8 cellular contexts compared by ENCODE assay signal in genomic region chr5:140356878-140357730, GRCh38. TPM values are rescaled to one million over a fixed set of nuclear protein-coding genes. Genes with fewer than 3 reads are reported as not detected.
DNase-seq lines count a peak whose midpoint lies in the region; ATAC-seq, FAIRE-seq and TF ChIP-seq lines count a peak whose summit lies in the region.

No MANE protein-coding gene starts in this region.

- 29% methylated on average over 7 of the region's 10 CpGs for WGBS in HepG2 (ENCODE audit: low lambda C conversion rate)
- WGBS in right lobe of liver (ENCODE audit: insufficient coverage, low coverage, low lambda C conversion rate, missing lambda C conversion rate) = 18% methylated on average over 5 of the region's 10 CpGs
- 36 to 40% methylated on average over 10 of the region's 10 CpGs for WGBS in thyroid gland, 2 donors

- H4K20me1 ChIP-seq in HepG2 (ENCODE audit: insufficient read depth, low read length) (no peaks in the 10 kb centered on the region), Karpas-422 (ENCODE audit: insufficient read depth, low read depth, low read length) (no peaks in the 10 kb centered on the region)

- FAIRE-seq in HepG2 (lab: Jason Lieb, UNC) = no peak

- no TSS peak for BruUV-seq in HepG2 (replicated peaks; lab: Mats Ljungman, UMichigan)

- H3K9me2 ChIP-seq in Karpas-422 (replicated peaks; ENCODE audit: insufficient read depth, low read length) = no peaks in the 10 kb centered on the region

- H3K4me3 ChIP-seq in HepG2 (replicated peaks in 1 of 3; ENCODE audit: insufficient read depth in 1 of 3, low read depth in 2 of 3, low read length in 3 of 3) (peak overlapping the region in 1 of 3 experiments; percentile 58; a peak in 1 of 6 replicates), right lobe of liver (no peak overlapping the region), Karpas-422 (ENCODE audit: low read length) (no peak overlapping the region), vagina (no peak overlapping the region), thyroid gland (replicated peaks in 1 of 3) (no peak overlapping the region), H7 (ENCODE audit: insufficient read depth, low read depth, low read length) (no peak overlapping the region)

- H3K9ac ChIP-seq in HepG2 (ENCODE audit: insufficient read depth, low read depth, low read length) (no peak overlapping the region), Karpas-422 (ENCODE audit: low read length) (peak overlapping the region; percentile 34; the same call in 1 of the 2 replicates)

- POLR2A ChIA-PET in HepG2 (lab: Yijun Ruan, JAX) = no interaction called here

- ATAC-seq in HepG2 (no peak), right lobe of liver (no peak)

- H3K27ac ChIP-seq in HepG2 (ENCODE audit: extremely low read length, insufficient read depth, low read length) (no peak overlapping the region), right lobe of liver (no peak overlapping the region), Karpas-422 (ENCODE audit: low read length) (no peak overlapping the region), vagina (peak overlapping the region; percentile 4), thyroid gland (no peak overlapping the region)

- H3K4me1 ChIP-seq in HepG2 (ENCODE audit: insufficient read depth, low read length) = peaks cover 35% of the 10 kb centered on the region
- H3K4me1 ChIP-seq in right lobe of liver = no peaks in the 10 kb centered on the region
- peaks cover 3% of the 10 kb centered on the region for H3K4me1 ChIP-seq in Karpas-422 (ENCODE audit: low read length)
- peaks cover 15% of the 10 kb centered on the region for H3K4me1 ChIP-seq in vagina
- H3K4me1 ChIP-seq in thyroid gland = peaks cover 0 to 10% of the 10 kb centered on the region in 2 donors

- TF ChIP-seq POLR2A in HepG2 (IDR thresholded peaks at IDR 0.05; ENCODE audit: insufficient read depth in 1 of 2, low read depth in 2 of 2, low read length in 2 of 2) = no peak
- no peak for TF ChIP-seq POLR2A in right lobe of liver (IDR thresholded peaks at IDR 0.05)
- TF ChIP-seq POLR2A in vagina (IDR thresholded peaks at IDR 0.05) = no peak
- no peak for TF ChIP-seq POLR2A in thyroid gland (IDR thresholded peaks at IDR 0.05)

- H3K4me2 ChIP-seq in HepG2 (ENCODE audit: low read depth, low read length) (peak overlapping the region; percentile 75), Karpas-422 (ENCODE audit: low read depth, low read length, poor library complexity, severe bottlenecking) (no peak overlapping the region)

- TF ChIP-seq CTCF in HepG2 (CRISPR knock-in tag; IDR thresholded peaks at IDR 0.05) (no peak), right lobe of liver (IDR thresholded peaks at IDR 0.05) (no peak), vagina (IDR thresholded peaks at IDR 0.05) (no peak), thyroid gland (IDR thresholded peaks at IDR 0.05) (no peak)

- H3K36me3 ChIP-seq in HepG2 (replicated peaks in 1 of 2; ENCODE audit: control insufficient read depth in 1 of 2, insufficient read depth in 2 of 2, low read length in 2 of 2) (no peaks in the 10 kb centered on the region), right lobe of liver (no peaks in the 10 kb centered on the region), Karpas-422 (ENCODE audit: insufficient read depth, low read length) (no peaks in the 10 kb centered on the region), vagina (no peaks in the 10 kb centered on the region), thyroid gland (no peaks in the 10 kb centered on the region), H7 (replicated peaks; ENCODE audit: control insufficient read depth, insufficient read depth, low read length) (no peaks in the 10 kb centered on the region)

- intact Hi-C loops in HepG2 (cut with micrococcal nuclease; ENCODE audit: unreplicated experiment) = loop anchor here (1.0 kb wide), 1 partner anchor 113 kb away; no protein-coding TSS in a partner anchor
- intact Hi-C loops in right lobe of liver (cut with DNase I) = loop anchor here in 1 of 2 donors (5.0 kb wide), 1 partner anchor 115 kb away; no protein-coding TSS in a partner anchor
- intact Hi-C loops in cardiac septum (cut with DNase I) = loop anchor here (10.0 kb wide), 1 partner anchor 282 kb away; no protein-coding TSS in a partner anchor
- intact Hi-C loops in vagina (cut with DNase I) = no loop called here
- intact Hi-C loops in thyroid gland (cut with DNase I) = loop anchor here (10.0 kb wide), 2 partner anchors 192 to 282 kb away; no protein-coding TSS in a partner anchor

- CTCF ChIA-PET in HepG2 (lab: Yijun Ruan, JAX; ENCODE audit: low intra/inter-chr PET ratio, low total read pairs) = interaction anchor here (0.6 to 2.8 kb wide), 5 partner anchors 10 to 117 kb away, joined by 3 to 31 read pairs (median 7); partner anchors contain the start of gene HBEGF

- no peak for TF ChIP-seq RAD21 in HepG2 (CRISPR knock-in tag; IDR thresholded peaks at IDR 0.05)

- H3K9me3 ChIP-seq in HepG2 (ENCODE audit: low read length) (no peaks in the 10 kb centered on the region), right lobe of liver (no peaks in the 10 kb centered on the region), Karpas-422 (ENCODE audit: low read length) (no peaks in the 10 kb centered on the region), vagina (no peaks in the 10 kb centered on the region), thyroid gland (no peaks in the 10 kb centered on the region)

- H3K79me2 ChIP-seq in HepG2 (ENCODE audit: insufficient read depth, low read length) (no peaks in the 10 kb centered on the region), Karpas-422 (ENCODE audit: low read length) (no peaks in the 10 kb centered on the region)

- H2AFZ ChIP-seq in HepG2 (ENCODE audit: low read length) (no peak overlapping the region), Karpas-422 (ENCODE audit: low read length) (peak overlapping the region; percentile 64)

- H3K27me3 ChIP-seq in HepG2 (ENCODE audit: control insufficient read depth in 1 of 2, insufficient read depth in 2 of 2, low read length in 2 of 2) = no peaks in the 10 kb centered on the region
- H3K27me3 ChIP-seq in right lobe of liver = no peaks in the 10 kb centered on the region
- no peaks in the 10 kb centered on the region for H3K27me3 ChIP-seq in Karpas-422 (ENCODE audit: low read length)
- no peaks in the 10 kb centered on the region for H3K27me3 ChIP-seq in vagina
- H3K27me3 ChIP-seq in thyroid gland = no peaks in the 10 kb centered on the region
- H3K27me3 ChIP-seq in H7 (ENCODE audit: control insufficient read depth, insufficient read depth, low read length) = no peaks in the 10 kb centered on the region

- TF ChIP-seq EP300 in HepG2 (IDR thresholded peaks at IDR 0.05; ENCODE audit: low read depth in 2 of 2, low read length in 2 of 2) = no peak
- no peak for TF ChIP-seq EP300 in HepG2 (CRISPR knock-in tag; IDR thresholded peaks at IDR 0.05; ENCODE audit: borderline replicate concordance)

- in situ Hi-C loops in HepG2 (cut with HindIII; ENCODE audit: extremely low pct_ligation_motif_present, low pct_unique_long_range_greater_than_20kb) = no loop called here
- in situ Hi-C loops in G401 (cut with HindIII; ENCODE audit: low sequenced_read_pairs) = no loop called here

- DNase-seq in HepG2 (ENCODE audit: low spot score) (no peak), right lobe of liver (no peak), Karpas-422 (no peak), cardiac septum (ENCODE audit: low spot score) (peak; percentile 66), vagina (ENCODE audit: extremely low spot score in 2 of 2) (no peak), thyroid gland (no peak), H7 (no peak), G401 (ENCODE audit: low spot score) (no peak)

RNA-seq across cellular contexts. Expression of gene SLC4A9, which starts 2.9 kb away (rescaled TPM):
- total RNA-seq in HepG2 (2016; rRNA removed; fragmentation: Illumina TruSeq; extraction: Trizol) (not detected in 2 replicates), right lobe of liver (not detected), cardiac septum (0.19 TPM), vagina (0.25 TPM), thyroid gland (under 1 TPM in 3 of 4 donors, not detected in 1; 0.29 to 0.45 (median 0.29) TPM)
- not detected in 2 replicates for total RNA-seq in HepG2 (2016; cell fraction: cytosol; rRNA removed; fragmentation: Illumina TruSeq; extraction: Trizol; ENCODE audit: low read depth)
- not detected in 2 replicates for total RNA-seq in HepG2 (2016; cell fraction: insoluble cytoplasmic fraction; rRNA removed; fragmentation: Illumina TruSeq; extraction: Trizol)
- total RNA-seq in HepG2 (2016; cell fraction: membrane; rRNA removed; fragmentation: Illumina TruSeq; extraction: Trizol) = not detected in 2 replicates
- not detected in 2 replicates for total RNA-seq in HepG2 (2016; cell fraction: nucleus; rRNA removed; fragmentation: Illumina TruSeq; extraction: Trizol)
- 0.05 TPM in 1 of 2 replicates, not detected in the other for polyA plus RNA-seq in HepG2 (2011; rRNA removed)
- 0.01 TPM in 1 of 2 replicates, not detected in the other for polyA plus RNA-seq in HepG2 (2011; cell fraction: cytosol; rRNA removed)
- polyA plus RNA-seq in HepG2 (2011; cell fraction: nucleus; rRNA removed) = 0.10 and 0.40 TPM in 2 replicates
- not detected in 2 replicates for polyA plus RNA-seq in HepG2 (2012)
- polyA plus RNA-seq in HepG2 (2016; cell fraction: cytosol; fragmentation: Illumina TruSeq; extraction: Trizol; ENCODE audit: low read depth) = not detected in 2 replicates
- not detected in 2 replicates for polyA plus RNA-seq in HepG2 (2016; cell fraction: insoluble cytoplasmic fraction; fragmentation: Illumina TruSeq; extraction: Trizol; ENCODE audit: low read depth)
- polyA plus RNA-seq in HepG2 (2016; cell fraction: membrane; fragmentation: Illumina TruSeq; extraction: Trizol; ENCODE audit: low read depth) = not detected in 2 replicates
- not detected in 2 replicates for polyA plus RNA-seq in HepG2 (2016; cell fraction: nucleus; fragmentation: Illumina TruSeq; extraction: Trizol; ENCODE audit: insufficient read depth, low read depth)
- not detected in 2 replicates for polyA minus RNA-seq in HepG2 (2011; rRNA and poly(A)+ RNA removed; ENCODE audit: low replicate concordance)
- not detected in 2 replicates for polyA minus RNA-seq in HepG2 (2011; cell fraction: cytosol; rRNA and poly(A)+ RNA removed)
- 0.12 TPM in 1 of 2 replicates, not detected in the other for polyA minus RNA-seq in HepG2 (2011; cell fraction: nucleus; rRNA and poly(A)+ RNA removed)
- not detected in 2 replicates for total RNA-seq in Karpas-422 (2014; rRNA removed; shearing (Covaris generic); ENCODE audit: low replicate concordance)
- total RNA-seq in H7 (2014; rRNA removed; shearing (Covaris generic)) = 0.33 TPM in 1 of 2 replicates, not detected in the other
- total RNA-seq in G401 (2014; rRNA removed; shearing (Covaris generic)) = not detected in 2 replicates

RNA-seq across cellular contexts. Expression of gene HBEGF, which starts 10.7 kb away (rescaled TPM):
- total RNA-seq in HepG2 (2016; rRNA removed; fragmentation: Illumina TruSeq; extraction: Trizol) (0.77 and 1.7 TPM in 2 replicates), right lobe of liver (1 to 10 TPM in 2 of 6 experiments, under 1 TPM in 4; 0.42 to 1.8 (median 0.78) TPM), cardiac septum (73.9 TPM), vagina (16.2 TPM), thyroid gland (10 to 100 TPM in 3 of 4 donors, 1 to 10 TPM in 1; 5.8 to 13.0 (median 12.6) TPM)
- 0.20 and 0.26 TPM in 2 replicates for total RNA-seq in HepG2 (2016; cell fraction: cytosol; rRNA removed; fragmentation: Illumina TruSeq; extraction: Trizol; ENCODE audit: low read depth)
- 0.58 and 1.5 TPM in 2 replicates for total RNA-seq in HepG2 (2016; cell fraction: insoluble cytoplasmic fraction; rRNA removed; fragmentation: Illumina TruSeq; extraction: Trizol)
- 0.45 and 0.62 TPM in 2 replicates for total RNA-seq in HepG2 (2016; cell fraction: membrane; rRNA removed; fragmentation: Illumina TruSeq; extraction: Trizol)
- 1.3 and 2.3 TPM in 2 replicates for total RNA-seq in HepG2 (2016; cell fraction: nucleus; rRNA removed; fragmentation: Illumina TruSeq; extraction: Trizol)
- polyA plus RNA-seq in HepG2 (2011; rRNA removed) = 4.3 and 5.0 TPM in 2 replicates
- polyA plus RNA-seq in HepG2 (2011; cell fraction: cytosol; rRNA removed) = 3.5 and 3.7 TPM in 2 replicates
- 3.4 and 3.9 TPM in 2 replicates for polyA plus RNA-seq in HepG2 (2011; cell fraction: nucleus; rRNA removed)
- polyA plus RNA-seq in HepG2 (2012) = 1.4 and 3.0 TPM in 2 replicates
- polyA plus RNA-seq in HepG2 (2016; cell fraction: cytosol; fragmentation: Illumina TruSeq; extraction: Trizol; ENCODE audit: low read depth) = 0.14 and 0.17 TPM in 2 replicates
- polyA plus RNA-seq in HepG2 (2016; cell fraction: insoluble cytoplasmic fraction; fragmentation: Illumina TruSeq; extraction: Trizol; ENCODE audit: low read depth) = 0.79 and 0.88 TPM in 2 replicates
- 0.26 TPM in 2 replicates for polyA plus RNA-seq in HepG2 (2016; cell fraction: membrane; fragmentation: Illumina TruSeq; extraction: Trizol; ENCODE audit: low read depth)
- polyA plus RNA-seq in HepG2 (2016; cell fraction: nucleus; fragmentation: Illumina TruSeq; extraction: Trizol; ENCODE audit: insufficient read depth, low read depth) = 1.8 and 1.9 TPM in 2 replicates
- polyA minus RNA-seq in HepG2 (2011; rRNA and poly(A)+ RNA removed; ENCODE audit: low replicate concordance) = 1.0 and 3.2 TPM in 2 replicates
- polyA minus RNA-seq in HepG2 (2011; cell fraction: cytosol; rRNA and poly(A)+ RNA removed) = 1.4 and 1.5 TPM in 2 replicates
- 3.5 and 4.1 TPM in 2 replicates for polyA minus RNA-seq in HepG2 (2011; cell fraction: nucleus; rRNA and poly(A)+ RNA removed)
- total RNA-seq in Karpas-422 (2014; rRNA removed; shearing (Covaris generic); ENCODE audit: low replicate concordance) = 1.3 and 1.8 TPM in 2 replicates
- 1.6 and 2.3 TPM in 2 replicates for total RNA-seq in H7 (2014; rRNA removed; shearing (Covaris generic))
- total RNA-seq in G401 (2014; rRNA removed; shearing (Covaris generic)) = 28.3 and 40.1 TPM in 2 replicates

RNA-seq across cellular contexts. Expression of gene ANKHD1, which starts 44.5 kb away (rescaled TPM):
- total RNA-seq in HepG2 (2016; rRNA removed; fragmentation: Illumina TruSeq; extraction: Trizol) (69.9 and 101 TPM in 2 replicates), right lobe of liver (10 to 100 TPM; 45.5 to 73.2 (median 62.6) TPM), cardiac septum (73.0 TPM), vagina (140 TPM), thyroid gland (100 to 1,000 TPM; 148 to 247 (median 163) TPM)
- total RNA-seq in HepG2 (2016; cell fraction: cytosol; rRNA removed; fragmentation: Illumina TruSeq; extraction: Trizol; ENCODE audit: low read depth) = 59.7 and 69.1 TPM in 2 replicates
- total RNA-seq in HepG2 (2016; cell fraction: insoluble cytoplasmic fraction; rRNA removed; fragmentation: Illumina TruSeq; extraction: Trizol) = 69.9 and 98.6 TPM in 2 replicates
- total RNA-seq in HepG2 (2016; cell fraction: membrane; rRNA removed; fragmentation: Illumina TruSeq; extraction: Trizol) = 33.7 and 41.4 TPM in 2 replicates
- total RNA-seq in HepG2 (2016; cell fraction: nucleus; rRNA removed; fragmentation: Illumina TruSeq; extraction: Trizol) = 106 and 125 TPM in 2 replicates
- polyA plus RNA-seq in HepG2 (2011; rRNA removed) = 68.5 and 82.0 TPM in 2 replicates
- polyA plus RNA-seq in HepG2 (2011; cell fraction: cytosol; rRNA removed) = 33.7 and 45.2 TPM in 2 replicates
- 104 and 105 TPM in 2 replicates for polyA plus RNA-seq in HepG2 (2011; cell fraction: nucleus; rRNA removed)
- 56.5 and 76.2 TPM in 2 replicates for polyA plus RNA-seq in HepG2 (2012)
- 2.7 and 3.1 TPM in 2 replicates for polyA plus RNA-seq in HepG2 (2016; cell fraction: cytosol; fragmentation: Illumina TruSeq; extraction: Trizol; ENCODE audit: low read depth)
- 76.7 and 87.6 TPM in 2 replicates for polyA plus RNA-seq in HepG2 (2016; cell fraction: insoluble cytoplasmic fraction; fragmentation: Illumina TruSeq; extraction: Trizol; ENCODE audit: low read depth)
- 7.0 and 8.2 TPM in 2 replicates for polyA plus RNA-seq in HepG2 (2016; cell fraction: membrane; fragmentation: Illumina TruSeq; extraction: Trizol; ENCODE audit: low read depth)
- polyA plus RNA-seq in HepG2 (2016; cell fraction: nucleus; fragmentation: Illumina TruSeq; extraction: Trizol; ENCODE audit: insufficient read depth, low read depth) = 142 and 161 TPM in 2 replicates
- polyA minus RNA-seq in HepG2 (2011; rRNA and poly(A)+ RNA removed; ENCODE audit: low replicate concordance) = 130 and 138 TPM in 2 replicates
- 52.8 and 61.5 TPM in 2 replicates for polyA minus RNA-seq in HepG2 (2011; cell fraction: cytosol; rRNA and poly(A)+ RNA removed)
- polyA minus RNA-seq in HepG2 (2011; cell fraction: nucleus; rRNA and poly(A)+ RNA removed) = 183 and 186 TPM in 2 replicates
- total RNA-seq in Karpas-422 (2014; rRNA removed; shearing (Covaris generic); ENCODE audit: low replicate concordance) = 110 and 119 TPM in 2 replicates
- 49.2 and 58.0 TPM in 2 replicates for total RNA-seq in H7 (2014; rRNA removed; shearing (Covaris generic))
- total RNA-seq in G401 (2014; rRNA removed; shearing (Covaris generic)) = 47.9 and 69.4 TPM in 2 replicates

RNA-seq across cellular contexts. Expression of gene PFDN1, which starts 54.2 kb away (rescaled TPM):
- total RNA-seq in HepG2 (2016; rRNA removed; fragmentation: Illumina TruSeq; extraction: Trizol) (70.8 and 102 TPM in 2 replicates), right lobe of liver (10 to 100 TPM in 5 of 6 experiments, 1 to 10 TPM in 1; 9.8 to 30.8 (median 14.7) TPM), cardiac septum (71.7 TPM), vagina (94.8 TPM), thyroid gland (100 to 1,000 TPM in 1 of 4 donors, 10 to 100 TPM in 3; 58.2 to 106 (median 87.8) TPM)
- total RNA-seq in HepG2 (2016; cell fraction: cytosol; rRNA removed; fragmentation: Illumina TruSeq; extraction: Trizol; ENCODE audit: low read depth) = 30.8 and 31.4 TPM in 2 replicates
- total RNA-seq in HepG2 (2016; cell fraction: insoluble cytoplasmic fraction; rRNA removed; fragmentation: Illumina TruSeq; extraction: Trizol) = 73.4 and 106 TPM in 2 replicates
- 63.5 and 65.6 TPM in 2 replicates for total RNA-seq in HepG2 (2016; cell fraction: membrane; rRNA removed; fragmentation: Illumina TruSeq; extraction: Trizol)
- 34.9 and 39.3 TPM in 2 replicates for total RNA-seq in HepG2 (2016; cell fraction: nucleus; rRNA removed; fragmentation: Illumina TruSeq; extraction: Trizol)
- polyA plus RNA-seq in HepG2 (2011; rRNA removed) = 67.2 and 70.4 TPM in 2 replicates
- 82.6 and 98.7 TPM in 2 replicates for polyA plus RNA-seq in HepG2 (2011; cell fraction: cytosol; rRNA removed)
- 19.1 and 24.2 TPM in 2 replicates for polyA plus RNA-seq in HepG2 (2011; cell fraction: nucleus; rRNA removed)
- 91.4 and 114 TPM in 2 replicates for polyA plus RNA-seq in HepG2 (2012)
- 34.9 and 37.0 TPM in 2 replicates for polyA plus RNA-seq in HepG2 (2016; cell fraction: cytosol; fragmentation: Illumina TruSeq; extraction: Trizol; ENCODE audit: low read depth)
- polyA plus RNA-seq in HepG2 (2016; cell fraction: insoluble cytoplasmic fraction; fragmentation: Illumina TruSeq; extraction: Trizol; ENCODE audit: low read depth) = 154 TPM in 2 replicates
- 58.7 and 63.7 TPM in 2 replicates for polyA plus RNA-seq in HepG2 (2016; cell fraction: membrane; fragmentation: Illumina TruSeq; extraction: Trizol; ENCODE audit: low read depth)
- 45.6 and 54.4 TPM in 2 replicates for polyA plus RNA-seq in HepG2 (2016; cell fraction: nucleus; fragmentation: Illumina TruSeq; extraction: Trizol; ENCODE audit: insufficient read depth, low read depth)
- polyA minus RNA-seq in HepG2 (2011; rRNA and poly(A)+ RNA removed; ENCODE audit: low replicate concordance) = 91.1 and 127 TPM in 2 replicates
- 32.0 and 33.9 TPM in 2 replicates for polyA minus RNA-seq in HepG2 (2011; cell fraction: cytosol; rRNA and poly(A)+ RNA removed)
- polyA minus RNA-seq in HepG2 (2011; cell fraction: nucleus; rRNA and poly(A)+ RNA removed) = 33.0 and 40.5 TPM in 2 replicates
- total RNA-seq in Karpas-422 (2014; rRNA removed; shearing (Covaris generic); ENCODE audit: low replicate concordance) = 28.2 and 49.8 TPM in 2 replicates
- 81.8 and 82.9 TPM in 2 replicates for total RNA-seq in H7 (2014; rRNA removed; shearing (Covaris generic))
- 266 and 273 TPM in 2 replicates for total RNA-seq in G401 (2014; rRNA removed; shearing (Covaris generic))
